Comparison of ENCODE assay signal across 8 cellular contexts in genomic region chr14:100524933-100525243, GRCh38.
DNase-seq lines count a peak whose midpoint lies in the region; ATAC-seq and TF ChIP-seq lines count a peak whose summit lies in the region.

No MANE protein-coding gene starts in this region.

- no peak overlapping the region for H2BK5ac ChIP-seq in neuronal stem cell (ENCODE audit: low read length)

- no peak overlapping the region for H3K23ac ChIP-seq in neuronal stem cell (ENCODE audit: low read depth, low read length, poor library complexity)

- H2AK5ac ChIP-seq in neuronal stem cell (ENCODE audit: low read depth, low read length) = no peak overlapping the region

- ATAC-seq in HG02798 (IDR thresholded peaks at IDR 0.05; ENCODE audit: poor library complexity, unreplicated experiment) (no peak), HG02852 (IDR thresholded peaks at IDR 0.05; ENCODE audit: unreplicated experiment) (no peak)

- no peak overlapping the region for H4K91ac ChIP-seq in neuronal stem cell (ENCODE audit: low read depth, low read length, poor library complexity)

- WGBS in neuronal stem cell (ENCODE audit: extremely low coverage in 2 of 2, insufficient read length in 2 of 2, insufficient replicate concordance in 1 of 2), 2 donors = no CpG with 5 or more reads among the region's 8 CpGs

- DNase-seq in NCI-H1105 (lab: John Stamatoyannopoulos, UW) (peak; percentile 6), NCI-H1105 treated with DMSO at 0.1 percent for 48 hours (lab: John Stamatoyannopoulos, UW) (no peak), NB4 (ENCODE audit: low read depth) (peak; percentile 61), chondrocyte (ENCODE audit: low spot score) (no peak), neuronal stem cell (ENCODE audit: low spot score) (peak; percentile 45)
- DNase-seq in activated CD4-positive, CD25-positive, alpha-beta regulatory T cell (lab: John Stamatoyannopoulos, UW) = no peak

- H3K9ac ChIP-seq in neuronal stem cell (ENCODE audit: low read depth, low read length, poor library complexity) = no peak overlapping the region

- peaks cover 10% of the 10 kb centered on the region in 2 donors for H3K4me1 ChIP-seq in neuronal stem cell (ENCODE audit: control insufficient read depth in 2 of 2, insufficient read depth in 1 of 2, low read depth in 1 of 2, low read length in 2 of 2)

- peaks cover 4 to 6% of the 10 kb centered on the region in 2 donors for H3K36me3 ChIP-seq in neuronal stem cell (replicated peaks in 1 of 2; ENCODE audit: control insufficient read depth in 2 of 2, insufficient read depth in 2 of 2, low read length in 2 of 2)

- no peaks in the 10 kb centered on the region for H3K36me3 Mint-ChIP-seq in chondrocyte (ENCODE audit: low read depth)

- no peak overlapping the region for H2BK12ac ChIP-seq in neuronal stem cell (ENCODE audit: low read length)

- H3K4me1 Mint-ChIP-seq in chondrocyte (ENCODE audit: low read depth) = no peaks in the 10 kb centered on the region

- no peaks in the 10 kb centered on the region for H3K27me3 ChIP-seq in neuronal stem cell (ENCODE audit: control insufficient read depth in 3 of 3, insufficient read depth in 3 of 3, low read depth in 1 of 3, low read length in 3 of 3)

- no peak overlapping the region for H3K27ac ChIP-seq in neuronal stem cell (replicated peaks; ENCODE audit: low read length)

- H3K4ac ChIP-seq in neuronal stem cell (ENCODE audit: low read length) = no peak overlapping the region

- no peak overlapping the region for H2BK15ac ChIP-seq in neuronal stem cell (ENCODE audit: low read length)

- H3K9me3 ChIP-seq in neuronal stem cell (replicated peaks in 1 of 2; ENCODE audit: control insufficient read depth in 2 of 2, insufficient read depth in 1 of 2, low read depth in 1 of 2, low read length in 2 of 2) = peaks cover 0 to 4% of the 10 kb centered on the region in 2 donors

- H4K8ac ChIP-seq in neuronal stem cell (ENCODE audit: low read depth, low read length) = no peak overlapping the region

- H3K4me2 ChIP-seq in neuronal stem cell (ENCODE audit: insufficient read depth, low read length, poor library complexity, severe bottlenecking) = no peak overlapping the region

- H3K4me3 ChIP-seq in NB4 (ENCODE audit: low read depth, low read length) = no peak overlapping the region
- no peak overlapping the region for H3K4me3 ChIP-seq in neuronal stem cell (ENCODE audit: low read length in 2 of 2)

- peaks cover 2% of the 10 kb centered on the region for H3K79me1 ChIP-seq in neuronal stem cell (ENCODE audit: low read depth, low read length)

- H2AFZ ChIP-seq in neuronal stem cell (ENCODE audit: low read length) = no peak overlapping the region

- H3K27ac Mint-ChIP-seq in chondrocyte (ENCODE audit: unreplicated experiment) = no peak overlapping the region

- no peaks in the 10 kb centered on the region for H3K9me3 Mint-ChIP-seq in chondrocyte (ENCODE audit: low read depth)

- no peaks in the 10 kb centered on the region for H3K27me3 Mint-ChIP-seq in chondrocyte (ENCODE audit: low read depth)

- H2BK120ac ChIP-seq in neuronal stem cell (ENCODE audit: low read depth, low read length) = no peak overlapping the region

- TF ChIP-seq POLR2A in NB4 (IDR thresholded peaks at IDR 0.05; ENCODE audit: extremely low read depth, insufficient read length) = no peak

- no peak overlapping the region for H3K14ac ChIP-seq in neuronal stem cell (ENCODE audit: low read length)

- no peak overlapping the region for H3K18ac ChIP-seq in neuronal stem cell (ENCODE audit: low read length)

- TF ChIP-seq CTCF in NB4 (IDR thresholded peaks at IDR 0.05; ENCODE audit: low read depth, low read length) (peak; percentile 45), chondrocyte (IDR thresholded peaks at IDR 0.05) (peak; percentile 71)

- no peak overlapping the region for H3K4me3 Mint-ChIP-seq in chondrocyte (ENCODE audit: unreplicated experiment)

Comparison
In these comparisons a context has a peak if more than half of its experiments do, and no peak if none do; other contexts are left out.
1. DNase-seq: peak in NCI-H1105 (single experiment), NB4 (single experiment) and neuronal stem cell (single experiment); none in NCI-H1105 treated with DMSO at 0.1 percent for 48 hours (single experiment), chondrocyte (single experiment) and activated CD4-positive, CD25-positive, alpha-beta regulatory T cell (0 of 4).